ENCODE assay signal across 14 cellular contexts in the genomic region with DNA sequence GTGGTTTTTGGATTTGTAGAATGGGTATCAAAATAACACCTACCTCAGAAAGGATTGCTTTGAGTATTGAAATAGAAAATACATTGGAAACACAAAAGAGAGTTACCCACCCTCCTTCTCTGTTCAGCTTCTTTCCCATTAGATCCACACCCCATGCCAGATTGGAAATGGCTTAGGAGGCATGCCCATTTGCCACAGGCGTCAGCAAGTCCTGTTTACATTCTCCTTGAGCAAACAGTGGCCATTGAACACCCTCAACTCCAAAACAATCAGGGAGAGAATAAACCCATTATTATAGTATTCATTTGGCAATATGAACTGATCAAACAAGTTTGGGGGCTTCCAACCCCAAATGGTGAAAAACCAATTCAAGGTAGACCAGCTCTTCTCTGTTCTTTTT. TPM values are rescaled to one million over a fixed set of nuclear protein-coding genes. Genes with fewer than 3 reads are reported as not detected.
DNase-seq lines count a peak whose midpoint lies in the region; ATAC-seq and TF ChIP-seq lines count a peak whose summit lies in the region.
"Had no signal": no experiment of that assay in that cellular context is flagged by ENCODE, and none has a peak within 500 bp of the region (broad histone marks: within the 10 kb centered on the region; RNA-seq: fewer than 3 reads in every experiment).

No MANE protein-coding gene starts in this region.

- H3K9me3 Mint-ChIP-seq in activated naive CD4-positive, alpha-beta T cell treated with anti-CD3 and anti-CD28 coated beads, Interleukin-2, amount 50 U/mL, for 24 hours = no peaks in the 10 kb centered on the region
- H3K9me3 Mint-ChIP-seq in activated naive CD4-positive, alpha-beta T cell treated with anti-CD3 and anti-CD28 coated beads for 36 hours = no peaks in the 10 kb centered on the region
- H3K9me3 Mint-ChIP-seq in activated T-helper 17 cell treated with anti-CD3 and anti-CD28 coated beads, Interleukin-2, amount 50 U/mL, for 72 hours = no peaks in the 10 kb centered on the region
- no peaks in the 10 kb centered on the region for H3K9me3 Mint-ChIP-seq in stimulated activated naive CD8-positive, alpha-beta T cell treated with anti-CD3 and anti-CD28 coated beads, Interleukin-15, amount 100 ng/mL, for 72 hours
- H3K9me3 Mint-ChIP-seq in activated CD8-positive, alpha-beta memory T cell treated with anti-CD3 and anti-CD28 coated beads, Interleukin-2, amount 10 ng/mL, durations not matched to agents 7 days and 5 days (ENCODE audit: low read depth) = no peaks in the 10 kb centered on the region
- H3K9me3 Mint-ChIP-seq: stimulated activated memory B cell treated with anti-CD40 and anti-IgM and Interleukin-4, amounts not matched to agents 10 μg/mL and 1 μg/mL and 100 μg/mL, for 72 hours had no signal

- no peak overlapping the region for H3K4me3 Mint-ChIP-seq in activated naive CD4-positive, alpha-beta T cell treated with anti-CD3 and anti-CD28 coated beads, Interleukin-2, amount 50 U/mL, for 24 hours
- no peak overlapping the region for H3K4me3 Mint-ChIP-seq in activated naive CD4-positive, alpha-beta T cell treated with anti-CD3 and anti-CD28 coated beads for 36 hours
- peak overlapping the region; percentile 83 for H3K4me3 Mint-ChIP-seq in activated T-helper 17 cell treated with anti-CD3 and anti-CD28 coated beads, Interleukin-2, amount 50 U/mL, for 72 hours
- H3K4me3 Mint-ChIP-seq in stimulated activated naive CD8-positive, alpha-beta T cell treated with anti-CD3 and anti-CD28 coated beads, Interleukin-15, amount 100 ng/mL, for 72 hours = peak overlapping the region; percentile 14 to 53
- no peak overlapping the region for H3K4me3 Mint-ChIP-seq in activated CD8-positive, alpha-beta memory T cell treated with anti-CD3 and anti-CD28 coated beads, Interleukin-2, amount 10 ng/mL, durations not matched to agents 7 days and 5 days
- H3K4me3 Mint-ChIP-seq: stimulated activated memory B cell treated with anti-CD40 and anti-IgM and Interleukin-4, amounts not matched to agents 10 μg/mL and 1 μg/mL and 100 μg/mL, for 72 hours had no signal

- peak overlapping the region; percentile 82 for H3K27ac Mint-ChIP-seq in activated naive CD4-positive, alpha-beta T cell treated with anti-CD3 and anti-CD28 coated beads, Interleukin-2, amount 50 U/mL, for 24 hours
- H3K27ac Mint-ChIP-seq in activated naive CD4-positive, alpha-beta T cell treated with anti-CD3 and anti-CD28 coated beads for 36 hours = no peak overlapping the region
- peak overlapping the region; percentile 89 for H3K27ac Mint-ChIP-seq in activated T-helper 17 cell treated with anti-CD3 and anti-CD28 coated beads, Interleukin-2, amount 50 U/mL, for 72 hours
- H3K27ac Mint-ChIP-seq in stimulated activated naive CD8-positive, alpha-beta T cell treated with anti-CD3 and anti-CD28 coated beads, Interleukin-15, amount 100 ng/mL, for 72 hours = peak overlapping the region; percentile 92 to 94
- H3K27ac Mint-ChIP-seq in activated CD8-positive, alpha-beta memory T cell treated with anti-CD3 and anti-CD28 coated beads, Interleukin-2, amount 10 ng/mL, durations not matched to agents 7 days and 5 days = no peak overlapping the region
- H3K27ac Mint-ChIP-seq: stimulated activated memory B cell treated with anti-CD40 and anti-IgM and Interleukin-4, amounts not matched to agents 10 μg/mL and 1 μg/mL and 100 μg/mL, for 72 hours had no signal

- H3K4me1 Mint-ChIP-seq in activated naive CD4-positive, alpha-beta T cell treated with anti-CD3 and anti-CD28 coated beads, Interleukin-2, amount 50 U/mL, for 24 hours = peaks cover 43% of the 10 kb centered on the region
- peaks cover 40% of the 10 kb centered on the region for H3K4me1 Mint-ChIP-seq in activated naive CD4-positive, alpha-beta T cell treated with anti-CD3 and anti-CD28 coated beads for 36 hours (ENCODE audit: low read depth)
- H3K4me1 Mint-ChIP-seq in activated T-helper 17 cell treated with anti-CD3 and anti-CD28 coated beads, Interleukin-2, amount 50 U/mL, for 72 hours = peaks cover 31% of the 10 kb centered on the region
- peaks cover 39% of the 10 kb centered on the region for H3K4me1 Mint-ChIP-seq in stimulated activated naive CD8-positive, alpha-beta T cell treated with anti-CD3 and anti-CD28 coated beads, Interleukin-15, amount 100 ng/mL, for 72 hours
- peaks cover 28% of the 10 kb centered on the region for H3K4me1 Mint-ChIP-seq in activated CD8-positive, alpha-beta memory T cell treated with anti-CD3 and anti-CD28 coated beads, Interleukin-2, amount 10 ng/mL, durations not matched to agents 7 days and 5 days

- H3K36me3 Mint-ChIP-seq in activated naive CD4-positive, alpha-beta T cell treated with anti-CD3 and anti-CD28 coated beads, Interleukin-2, amount 50 U/mL, for 24 hours = no peaks in the 10 kb centered on the region
- peaks cover 2% of the 10 kb centered on the region for H3K36me3 Mint-ChIP-seq in activated naive CD4-positive, alpha-beta T cell treated with anti-CD3 and anti-CD28 coated beads for 36 hours (ENCODE audit: low read depth)
- H3K36me3 Mint-ChIP-seq in activated T-helper 17 cell treated with anti-CD3 and anti-CD28 coated beads, Interleukin-2, amount 50 U/mL, for 72 hours (ENCODE audit: low read depth) = peaks cover 14% of the 10 kb centered on the region
- no peaks in the 10 kb centered on the region for H3K36me3 Mint-ChIP-seq in activated CD8-positive, alpha-beta memory T cell treated with anti-CD3 and anti-CD28 coated beads, Interleukin-2, amount 10 ng/mL, durations not matched to agents 7 days and 5 days
- H3K36me3 Mint-ChIP-seq: stimulated activated memory B cell treated with anti-CD40 and anti-IgM and Interleukin-4, amounts not matched to agents 10 μg/mL and 1 μg/mL and 100 μg/mL, for 72 hours had no signal

- DNase-seq in activated naive CD4-positive, alpha-beta T cell treated with anti-CD3 and anti-CD28 coated beads for 36 hours = no peak
- peak; percentile 26 for DNase-seq in NCI-H2081 treated with DMSO at 0.1 percent for 48 hours (lab: John Stamatoyannopoulos, UW)
- no peak for DNase-seq in stimulated activated naive CD8-positive, alpha-beta T cell treated with anti-CD3 and anti-CD28 coated beads, Interleukin-15, amount 100 ng/mL, for 72 hours
- DNase-seq in vagina (ENCODE audit: extremely low spot score in 2 of 2) = no peak
- DNase-seq in activated CD8-positive, alpha-beta memory T cell treated with anti-CD3 and anti-CD28 coated beads, Interleukin-2, amount 10 ng/mL, durations not matched to agents 7 days and 5 days = no peak
- no peak for DNase-seq in activated CD4-positive, alpha-beta T cell treated with anti-CD3 and anti-CD28 coated beads for 48 hours
- DNase-seq: caudate nucleus; effector memory CD4-positive, alpha-beta T cell; HCEC 1CT; hypothalamus had no signal

- H3K4me3 ChIP-seq in vagina = no peak overlapping the region
- H3K4me3 ChIP-seq: smooth muscle cell had no signal

- intact Hi-C loops in activated naive CD4-positive, alpha-beta T cell treated with anti-CD3 and anti-CD28 coated beads for 36 hours (cut with micrococcal nuclease) = no loop called here
- intact Hi-C loops in vagina (cut with DNase I) = loop anchor here (5.0 kb wide), 1 partner anchor 364 kb away; no protein-coding TSS in a partner anchor

- H3K4me1 ChIP-seq in vagina = peaks cover 26% of the 10 kb centered on the region

- no peak overlapping the region for H3K27ac ChIP-seq in vagina

- H3K36me3 ChIP-seq in vagina = no peaks in the 10 kb centered on the region

- H3K27me3 ChIP-seq in vagina = no peaks in the 10 kb centered on the region

- no peaks in the 10 kb centered on the region for H3K9me3 ChIP-seq in vagina

- no peak for TF ChIP-seq CTCF in vagina (IDR thresholded peaks at IDR 0.05)

- no peaks in the 10 kb centered on the region for H3K27me3 Mint-ChIP-seq in activated naive CD4-positive, alpha-beta T cell treated with anti-CD3 and anti-CD28 coated beads, Interleukin-2, amount 50 U/mL, for 24 hours
- H3K27me3 Mint-ChIP-seq in activated naive CD4-positive, alpha-beta T cell treated with anti-CD3 and anti-CD28 coated beads for 36 hours (ENCODE audit: low read depth) = peaks cover 4% of the 10 kb centered on the region
- no peaks in the 10 kb centered on the region for H3K27me3 Mint-ChIP-seq in activated T-helper 17 cell treated with anti-CD3 and anti-CD28 coated beads, Interleukin-2, amount 50 U/mL, for 72 hours
- peaks cover 6% of the 10 kb centered on the region for H3K27me3 Mint-ChIP-seq in stimulated activated naive CD8-positive, alpha-beta T cell treated with anti-CD3 and anti-CD28 coated beads, Interleukin-15, amount 100 ng/mL, for 72 hours
- H3K27me3 Mint-ChIP-seq in activated CD8-positive, alpha-beta memory T cell treated with anti-CD3 and anti-CD28 coated beads, Interleukin-2, amount 10 ng/mL, durations not matched to agents 7 days and 5 days = peaks cover 19% of the 10 kb centered on the region

- no peak for TF ChIP-seq POLR2A in vagina (IDR thresholded peaks at IDR 0.05)

- CTCF ChIA-PET in activated naive CD4-positive, alpha-beta T cell treated with anti-CD3 and anti-CD28 coated beads for 36 hours (lab: Charles Lee) = interaction anchor here (0.7 to 1.4 kb wide), 3 partner anchors 13 to 283 kb away, joined by 3 read pairs; no protein-coding TSS in a partner anchor
- CTCF ChIA-PET in activated CD8-positive, alpha-beta memory T cell treated with anti-CD3 and anti-CD28 coated beads, Interleukin-2, amount 10 ng/mL, durations not matched to agents 7 days and 5 days (lab: Charles Lee) = interaction anchor here (1.0 to 8.2 kb wide), 2 partner anchors 15 to 77 kb away, joined by 8 to 114 read pairs; no protein-coding TSS in a partner anchor

- no peak for ATAC-seq in activated T-helper 17 cell treated with anti-CD3 and anti-CD28 coated beads, Interleukin-2, amount 50 U/mL, for 72 hours (replicated peaks)
- no peak for ATAC-seq in stimulated activated naive CD8-positive, alpha-beta T cell treated with anti-CD3 and anti-CD28 coated beads, Interleukin-15, amount 100 ng/mL, for 72 hours
- ATAC-seq in activated CD8-positive, alpha-beta memory T cell treated with anti-CD3 and anti-CD28 coated beads, Interleukin-2, amount 10 ng/mL, durations not matched to agents 7 days and 5 days = no peak
- ATAC-seq: stimulated activated memory B cell treated with anti-CD40 and anti-IgM and Interleukin-4, amounts not matched to agents 10 μg/mL and 1 μg/mL and 100 μg/mL, for 72 hours had no signal

RNA-seq across cellular contexts. Expression of gene ELAPOR1, which starts 2.4 kb away (rescaled TPM):
- total RNA-seq in activated naive CD4-positive, alpha-beta T cell treated with anti-CD3 and anti-CD28 coated beads for 36 hours = 1 to 10 TPM; 4.4 to 5.4 TPM
- total RNA-seq in activated T-helper 17 cell treated with anti-CD3 and anti-CD28 coated beads, Interleukin-2, amount 50 U/mL, for 72 hours = 10 to 100 TPM in 1 of 2 donors, 1 to 10 TPM in 1; 3.9 to 33.3 TPM
- total RNA-seq in vagina = 0.25 TPM
- total RNA-seq in activated CD8-positive, alpha-beta memory T cell treated with anti-CD3 and anti-CD28 coated beads, Interleukin-2, amount 10 ng/mL, durations not matched to agents 7 days and 5 days = 10 to 100 TPM in 1 of 2 experiments, 1 to 10 TPM in 1; 4.5 to 11.9 TPM

RNA-seq across cellular contexts. Expression of gene TMEM167B, which starts 25.7 kb away (rescaled TPM):
- total RNA-seq in activated naive CD4-positive, alpha-beta T cell treated with anti-CD3 and anti-CD28 coated beads for 36 hours = 10 to 100 TPM; 35.0 to 37.6 TPM
- 10 to 100 TPM; 26.8 to 51.9 TPM for total RNA-seq in activated T-helper 17 cell treated with anti-CD3 and anti-CD28 coated beads, Interleukin-2, amount 50 U/mL, for 72 hours
- 17.2 TPM for total RNA-seq in vagina
- 10 to 100 TPM; 21.8 to 27.0 TPM for total RNA-seq in activated CD8-positive, alpha-beta memory T cell treated with anti-CD3 and anti-CD28 coated beads, Interleukin-2, amount 10 ng/mL, durations not matched to agents 7 days and 5 days

RNA-seq across cellular contexts. Expression of gene TAF13, which starts 40.5 kb away (rescaled TPM):
- 10 to 100 TPM; 20.1 to 23.7 TPM for total RNA-seq in activated naive CD4-positive, alpha-beta T cell treated with anti-CD3 and anti-CD28 coated beads for 36 hours
- total RNA-seq in activated T-helper 17 cell treated with anti-CD3 and anti-CD28 coated beads, Interleukin-2, amount 50 U/mL, for 72 hours = 10 to 100 TPM; 18.3 to 27.4 TPM
- total RNA-seq in vagina = 28.7 TPM
- total RNA-seq in activated CD8-positive, alpha-beta memory T cell treated with anti-CD3 and anti-CD28 coated beads, Interleukin-2, amount 10 ng/mL, durations not matched to agents 7 days and 5 days = 10 to 100 TPM; 18.1 to 26.4 TPM

Comparison
In these comparisons a context has a peak if more than half of its experiments do, and no peak if none do; other contexts are left out.
1. H3K27ac Mint-ChIP-seq: peak in activated naive CD4-positive, alpha-beta T cell treated with anti-CD3 and anti-CD28 coated beads, Interleukin-2, amount 50 U/mL, for 24 hours (single experiment), activated T-helper 17 cell treated with anti-CD3 and anti-CD28 coated beads, Interleukin-2, amount 50 U/mL, for 72 hours (single experiment) and stimulated activated naive CD8-positive, alpha-beta T cell treated with anti-CD3 and anti-CD28 coated beads, Interleukin-15, amount 100 ng/mL, for 72 hours (2 of 2); none in activated naive CD4-positive, alpha-beta T cell treated with anti-CD3 and anti-CD28 coated beads for 36 hours (single experiment) and activated CD8-positive, alpha-beta memory T cell treated with anti-CD3 and anti-CD28 coated beads, Interleukin-2, amount 10 ng/mL, durations not matched to agents 7 days and 5 days (single experiment).
2. H3K4me3 Mint-ChIP-seq: peak in activated T-helper 17 cell treated with anti-CD3 and anti-CD28 coated beads, Interleukin-2, amount 50 U/mL, for 72 hours (single experiment) and stimulated activated naive CD8-positive, alpha-beta T cell treated with anti-CD3 and anti-CD28 coated beads, Interleukin-15, amount 100 ng/mL, for 72 hours (2 of 2); none in activated naive CD4-positive, alpha-beta T cell treated with anti-CD3 and anti-CD28 coated beads, Interleukin-2, amount 50 U/mL, for 24 hours (single experiment), activated naive CD4-positive, alpha-beta T cell treated with anti-CD3 and anti-CD28 coated beads for 36 hours (single experiment) and activated CD8-positive, alpha-beta memory T cell treated with anti-CD3 and anti-CD28 coated beads, Interleukin-2, amount 10 ng/mL, durations not matched to agents 7 days and 5 days (single experiment).